Comparison of ENCODE assay signal across 1 cellular context in genomic region chr3:65484964-65485363, GRCh38.
TF ChIP-seq lines count a peak whose summit lies in the region.

No MANE protein-coding gene starts in this region.

TF ChIP-seq in SK-N-SH, 30 proteins besides CTCF, POLR2A, EP300 and RAD21 (continued from another document):
- TF ChIP-seq, protein P1, sequence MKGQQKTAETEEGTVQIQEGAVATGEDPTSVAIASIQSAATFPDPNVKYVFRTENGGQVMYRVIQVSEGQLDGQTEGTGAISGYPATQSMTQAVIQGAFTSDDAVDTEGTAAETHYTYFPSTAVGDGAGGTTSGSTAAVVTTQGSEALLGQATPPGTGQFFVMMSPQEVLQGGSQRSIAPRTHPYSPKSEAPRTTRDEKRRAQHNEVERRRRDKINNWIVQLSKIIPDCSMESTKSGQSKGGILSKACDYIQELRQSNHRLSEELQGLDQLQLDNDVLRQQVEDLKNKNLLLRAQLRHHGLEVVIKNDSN (IDR thresholded peaks at IDR 0.05; ENCODE audit: borderline replicate concordance, low read depth), result no peak
- TF ChIP-seq PBX3 (IDR thresholded peaks at IDR 0.05) (no peak), FOXM1 (IDR thresholded peaks at IDR 0.05; ENCODE audit: low read depth) (no peak), TEAD4 (IDR thresholded peaks at IDR 0.05; ENCODE audit: borderline replicate concordance, insufficient read depth) (no peak), EZH2phosphoT487 (IDR thresholded peaks at IDR 0.05; ENCODE audit: borderline replicate concordance, low read depth) (no peak), GATA2 (CRISPR knock-in tag; IDR thresholded peaks at IDR 0.05) (no peak), CHD2 (IDR thresholded peaks at IDR 0.05; ENCODE audit: low read length, partially characterized antibody) (no peak), RCOR1 (IDR thresholded peaks at IDR 0.05; ENCODE audit: low read length) (no peak), JUND (IDR thresholded peaks at IDR 0.05) (no peak), ELF1 (IDR thresholded peaks at IDR 0.05) (no peak), SIN3A (IDR thresholded peaks at IDR 0.05; ENCODE audit: borderline replicate concordance, low read depth, low read length) (no peak)
- TF ChIP-seq, protein P2, sequence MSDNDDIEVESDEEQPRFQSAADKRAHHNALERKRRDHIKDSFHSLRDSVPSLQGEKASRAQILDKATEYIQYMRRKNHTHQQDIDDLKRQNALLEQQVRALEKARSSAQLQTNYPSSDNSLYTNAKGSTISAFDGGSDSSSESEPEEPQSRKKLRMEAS (IDR thresholded peaks at IDR 0.05; ENCODE audit: low read depth), result no peak
- TF ChIP-seq, protein P3, sequence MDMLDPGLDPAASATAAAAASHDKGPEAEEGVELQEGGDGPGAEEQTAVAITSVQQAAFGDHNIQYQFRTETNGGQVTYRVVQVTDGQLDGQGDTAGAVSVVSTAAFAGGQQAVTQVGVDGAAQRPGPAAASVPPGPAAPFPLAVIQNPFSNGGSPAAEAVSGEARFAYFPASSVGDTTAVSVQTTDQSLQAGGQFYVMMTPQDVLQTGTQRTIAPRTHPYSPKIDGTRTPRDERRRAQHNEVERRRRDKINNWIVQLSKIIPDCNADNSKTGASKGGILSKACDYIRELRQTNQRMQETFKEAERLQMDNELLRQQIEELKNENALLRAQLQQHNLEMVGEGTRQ (IDR thresholded peaks at IDR 0.05; ENCODE audit: borderline replicate concordance, low read depth, low read length), result no peak
TF ChIP-seq in SK-N-SH: peak in this region for 0.
